ENCODE assay signal across 9 cellular contexts in genomic region chrX:123964155-123964554, GRCh38. TPM values are rescaled to one million over a fixed set of nuclear protein-coding genes. Genes with fewer than 3 reads are reported as not detected.
A peak's percentile ranks its signal among the peaks of the same experiment; 100 is the strongest.
DNase-seq lines count a peak whose midpoint lies in the region; ATAC-seq and TF ChIP-seq lines count a peak whose summit lies in the region.
"Had no signal": no experiment of that assay in that cellular context is flagged by ENCODE, and none has a peak within 500 bp of the region (broad histone marks: within the 10 kb centered on the region; RNA-seq: fewer than 3 reads in every experiment).

No MANE protein-coding gene starts in this region.

- H3K27ac Mint-ChIP-seq in activated T-cell treated with anti-CD3 and anti-CD28 coated beads, Interleukin-2, amount 50 U/mL, for 24 hours, result peak overlapping the region; percentile 99
- H3K27ac Mint-ChIP-seq in activated T-helper 1 cell treated with anti-CD3 and anti-CD28 coated beads, Interleukin-12 subunit alpha, Interleukin-12 subunit beta, Interleukin-2, Interleukin-4 antibody, amounts not matched to agents 30 ng/mL and 10 ng/mL and 1 ng/mL, durations not matched to agents 14 hours and 24 hours and 36 hours, result peak overlapping the region; percentile 98

- H3K4me3 Mint-ChIP-seq in activated T-cell treated with anti-CD3 and anti-CD28 coated beads, Interleukin-2, amount 50 U/mL, for 24 hours, result peak overlapping the region; percentile 93
- peak overlapping the region; percentile 95 for H3K4me3 Mint-ChIP-seq in activated T-helper 1 cell treated with anti-CD3 and anti-CD28 coated beads, Interleukin-12 subunit alpha, Interleukin-12 subunit beta, Interleukin-2, Interleukin-4 antibody, amounts not matched to agents 30 ng/mL and 10 ng/mL and 1 ng/mL, durations not matched to agents 14 hours and 24 hours and 36 hours

- peaks cover 19% of the 10 kb centered on the region for H3K27me3 Mint-ChIP-seq in activated T-cell treated with anti-CD3 and anti-CD28 coated beads, Interleukin-2, amount 50 U/mL, for 24 hours
- H3K27me3 Mint-ChIP-seq in activated T-helper 1 cell treated with anti-CD3 and anti-CD28 coated beads, Interleukin-12 subunit alpha, Interleukin-12 subunit beta, Interleukin-2, Interleukin-4 antibody, amounts not matched to agents 30 ng/mL and 10 ng/mL and 1 ng/mL, durations not matched to agents 14 hours and 24 hours and 36 hours (ENCODE audit: insufficient read depth), result peaks cover 2% of the 10 kb centered on the region

- ATAC-seq in HG03565 (IDR thresholded peaks at IDR 0.05; ENCODE audit: unreplicated experiment), result no peak
- no peak for ATAC-seq in GM21619 (IDR thresholded peaks at IDR 0.05; ENCODE audit: unreplicated experiment)

- H3K36me3 ChIP-seq in tibial artery, result no peaks in the 10 kb centered on the region

- H3K9me3 ChIP-seq in tibial artery, result no peaks in the 10 kb centered on the region

- H3K27me3 ChIP-seq in tibial artery, result peaks cover 0 to 5% of the 10 kb centered on the region in 2 donors

- H3K9me3 Mint-ChIP-seq in activated T-cell treated with anti-CD3 and anti-CD28 coated beads, Interleukin-2, amount 50 U/mL, for 24 hours, result no peaks in the 10 kb centered on the region
- no peaks in the 10 kb centered on the region for H3K9me3 Mint-ChIP-seq in activated T-helper 1 cell treated with anti-CD3 and anti-CD28 coated beads, Interleukin-12 subunit alpha, Interleukin-12 subunit beta, Interleukin-2, Interleukin-4 antibody, amounts not matched to agents 30 ng/mL and 10 ng/mL and 1 ng/mL, durations not matched to agents 14 hours and 24 hours and 36 hours

- peaks cover 0 to 16% (median 4%) of the 10 kb centered on the region in 4 donors for H3K4me1 ChIP-seq in tibial artery

- TF ChIP-seq CTCF in tibial artery (IDR thresholded peaks at IDR 0.05), result no peak

- intact Hi-C loops in activated T-helper 1 cell treated with anti-CD3 and anti-CD28 coated beads, Interleukin-12 subunit alpha, Interleukin-12 subunit beta, Interleukin-2, Interleukin-4 antibody, amounts not matched to agents 30 ng/mL and 10 ng/mL and 1 ng/mL, durations not matched to agents 14 hours and 24 hours and 36 hours (cut with micrococcal nuclease), result loop anchor here (1.0 to 5.0 kb wide), 3 partner anchors 87 to 1333 kb away; no protein-coding TSS in a partner anchor
- intact Hi-C loops in tibial artery (cut with DNase I; ENCODE audit: low total_unique reads), result no loop called here

- DNase-seq in activated T-cell treated with anti-CD3 and anti-CD28 coated beads, Interleukin-2, amount 50 U/mL, for 24 hours, result no peak
- no peak for DNase-seq in activated T-cell treated with anti-CD3 and anti-CD28 coated beads, Interleukin-2, amount 50 U/mL, for 1 hour
- DNase-seq in activated T-helper 1 cell treated with anti-CD3 and anti-CD28 coated beads, Interleukin-12 subunit alpha, Interleukin-12 subunit beta, Interleukin-2, Interleukin-4 antibody, amounts not matched to agents 30 ng/mL and 10 ng/mL and 1 ng/mL, durations not matched to agents 14 hours and 24 hours and 36 hours (ENCODE audit: low spot score), result no peak
- no peak for DNase-seq in tibial artery
- DNase-seq in NCI-H1694 (lab: John Stamatoyannopoulos, UW), result no peak
- DNase-seq: NCI-H1417 treated with DMSO at 0.1 percent for 48 hours had no signal

- H3K27ac ChIP-seq in tibial artery, result peak overlapping the region in 1 of 2 donors; percentile 12

- peaks cover 50% of the 10 kb centered on the region for H3K36me3 Mint-ChIP-seq in activated T-cell treated with anti-CD3 and anti-CD28 coated beads, Interleukin-2, amount 50 U/mL, for 24 hours (ENCODE audit: low read depth)
- peaks cover 15% of the 10 kb centered on the region for H3K36me3 Mint-ChIP-seq in activated T-helper 1 cell treated with anti-CD3 and anti-CD28 coated beads, Interleukin-12 subunit alpha, Interleukin-12 subunit beta, Interleukin-2, Interleukin-4 antibody, amounts not matched to agents 30 ng/mL and 10 ng/mL and 1 ng/mL, durations not matched to agents 14 hours and 24 hours and 36 hours (ENCODE audit: low read depth)

- H3K4me1 Mint-ChIP-seq in activated T-cell treated with anti-CD3 and anti-CD28 coated beads, Interleukin-2, amount 50 U/mL, for 24 hours (ENCODE audit: low read depth), result peaks cover 46% of the 10 kb centered on the region
- peaks cover 49% of the 10 kb centered on the region for H3K4me1 Mint-ChIP-seq in activated T-helper 1 cell treated with anti-CD3 and anti-CD28 coated beads, Interleukin-12 subunit alpha, Interleukin-12 subunit beta, Interleukin-2, Interleukin-4 antibody, amounts not matched to agents 30 ng/mL and 10 ng/mL and 1 ng/mL, durations not matched to agents 14 hours and 24 hours and 36 hours (ENCODE audit: low read depth)

- H3K4me3 ChIP-seq in iPS-11a (ENCODE audit: low read depth, low read length) (peak overlapping the region; percentile 25), tibial artery (peak overlapping the region; percentile 86 to 91)

RNA-seq across cellular contexts. Expression of gene STAG2, which starts 2.6 kb away (rescaled TPM):
- total RNA-seq in activated T-helper 1 cell treated with anti-CD3 and anti-CD28 coated beads, Interleukin-12 subunit alpha, Interleukin-12 subunit beta, Interleukin-2, Interleukin-4 antibody, amounts not matched to agents 30 ng/mL and 10 ng/mL and 1 ng/mL, durations not matched to agents 14 hours and 24 hours and 36 hours, result 117 TPM in 2 replicates
